In the genomic region with DNA sequence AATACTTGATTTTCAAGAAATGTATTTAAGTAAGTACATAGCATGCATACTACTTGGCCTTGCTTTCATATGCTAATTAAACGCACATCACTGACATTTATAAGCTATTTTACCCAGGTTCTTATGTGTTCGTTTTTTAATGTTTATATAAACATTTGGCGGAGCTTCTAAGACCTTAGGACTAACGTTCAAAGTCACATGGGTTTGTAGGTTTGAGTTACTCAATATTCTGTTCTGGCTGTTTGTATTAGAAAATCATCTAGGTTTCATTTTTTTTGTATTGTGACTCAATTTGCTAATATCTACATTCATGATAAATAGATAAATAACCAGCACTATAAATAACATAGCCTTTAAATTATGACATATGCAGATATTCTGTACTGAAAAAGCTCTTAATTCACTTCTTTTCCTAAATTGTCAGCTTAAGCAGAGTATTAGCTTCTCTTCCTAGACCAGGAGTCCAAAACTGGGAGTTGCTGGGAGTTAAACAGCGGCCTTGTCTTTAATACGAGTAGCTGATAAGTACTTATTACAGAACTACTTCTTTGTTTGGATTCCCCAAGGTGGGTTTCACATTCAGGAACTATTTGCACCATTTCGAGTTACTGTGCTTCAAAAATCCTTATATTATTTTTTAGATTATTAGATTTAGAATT, we compare ENCODE assay signal across 26 cellular contexts.
"Had no signal": no experiment of that assay in that cellular context is flagged by ENCODE, and none has a peak within 500 bp of the region (broad histone marks: within the 10 kb centered on the region; RNA-seq: fewer than 3 reads in every experiment).

No MANE protein-coding gene starts in this region.

- H3K4me3 ChIP-seq: left lung, lung, ovary, right atrium auricular region, smooth muscle cell, tibial nerve, upper lobe of left lung had no signal

- H3K27me3 ChIP-seq: left lung, ovary, right atrium auricular region, tibial nerve, upper lobe of left lung had no signal

- H3K9me3 ChIP-seq: left lung, ovary, right atrium auricular region, tibial nerve, upper lobe of left lung had no signal

- ATAC-seq: left cardiac atrium; left lung; natural killer cell; sciatic nerve; stimulated activated memory B cell treated with anti-CD40 and anti-IgM and Interleukin-4, amounts not matched to agents 10 μg/mL and 1 μg/mL and 100 μg/mL, for 72 hours; stimulated activated naive CD8-positive, alpha-beta T cell treated with anti-CD3 and anti-CD28 coated beads, Interleukin-15, amount 100 ng/mL, for 72 hours had no signal

- H3K4me1 ChIP-seq: left lung, right atrium auricular region, tibial nerve, upper lobe of left lung had no signal

- DNase-seq: head of caudate nucleus; hippocampal formation; kidney glomerular epithelial cell; left cardiac atrium; left lung; mesendoderm; naive B cell; natural killer cell; nephron progenitor cell; ovary; stimulated activated CD4-positive, alpha-beta T cell treated with anti-CD3 and anti-CD28 coated beads, Interleukin-1b, Interleukin-23, amount 100 ng/mL, for 48 hours; stimulated activated CD4-positive, alpha-beta T cell treated with anti-CD3 and anti-CD28 coated beads, Interleukin-2, amount 100 ng/mL, for 48 hours; stimulated activated CD4-positive, alpha-beta T cell treated with anti-CD3 and anti-CD28 coated beads, Interleukin-4, amount 100 ng/mL, for 4 hours; stimulated activated CD8-positive, alpha-beta memory T cell treated with anti-CD3 and anti-CD28 coated beads, Interleukin-4, amount 100 ng/mL, for 48 hours; stimulated activated naive CD4-positive, alpha-beta T cell treated with Interleukin-2 at 50 U/mL for 16 hours; stimulated activated naive CD8-positive, alpha-beta T cell treated with anti-CD3 and anti-CD28 coated beads, Interleukin-15, amount 100 ng/mL, for 72 hours; substantia nigra; upper lobe of left lung had no signal

- FAIRE-seq: keratinocyte, urothelium cell line had no signal

- H3K36me3 ChIP-seq: left lung, ovary, upper lobe of left lung had no signal

- H3K27ac ChIP-seq: left lung, ovary, right atrium auricular region, tibial nerve, upper lobe of left lung had no signal
